ENCODE assay signal across 21 cellular contexts in genomic region chr13:27097691-27098090, GRCh38.
DNase-seq lines count a peak whose midpoint lies in the region; ATAC-seq, FAIRE-seq and TF ChIP-seq lines count a peak whose summit lies in the region.
"Had no signal": no experiment of that assay in that cellular context is flagged by ENCODE, and none has a peak within 500 bp of the region (broad histone marks: within the 10 kb centered on the region; RNA-seq: fewer than 3 reads in every experiment).

No MANE protein-coding gene starts in this region.

- no peak overlapping the region for H3K4me2 ChIP-seq in K562 (ENCODE audit: insufficient read depth, low read length)
- H3K4me2 ChIP-seq: A549 had no signal

- H3K9me3 ChIP-seq in K562 (replicated peaks; ENCODE audit: control insufficient read depth, insufficient read depth, low read depth, low read length) = no peaks in the 10 kb centered on the region; the same call in 1 of the 2 replicates
- H3K9me3 ChIP-seq: A549, Caco-2 had no signal

- no peaks in the 10 kb centered on the region for H3K9me3 Mint-ChIP-seq in activated CD4-positive, alpha-beta T cell treated with anti-CD3 and anti-CD28 coated beads for 36 hours (ENCODE audit: low read depth)
- H3K9me3 Mint-ChIP-seq in activated naive CD4-positive, alpha-beta T cell treated with anti-CD3 and anti-CD28 coated beads, Interleukin-2, amount 50 U/mL, for 24 hours = no peaks in the 10 kb centered on the region
- H3K9me3 Mint-ChIP-seq in stimulated activated effector memory CD8-positive, alpha-beta T cell treated with anti-CD3 and anti-CD28 coated beads, Interleukin-12 subunit alpha, Interleukin-12 subunit beta, amount 100 ng/mL, for 72 hours = no peaks in the 10 kb centered on the region
- H3K9me3 Mint-ChIP-seq: CD4-positive, alpha-beta T cell; HFFc6 had no signal

- H3K27ac ChIP-seq in K562 (ENCODE audit: extremely low read depth, low read depth, low read length) = no peak overlapping the region
- H3K27ac ChIP-seq: 22Rv1, A549, C4-2B had no signal

- no peak overlapping the region for H2AFZ ChIP-seq in K562 (ENCODE audit: low read depth, low read length)

- no peaks in the 10 kb centered on the region for H3K27me3 Mint-ChIP-seq in activated CD4-positive, alpha-beta T cell treated with anti-CD3 and anti-CD28 coated beads for 36 hours
- H3K27me3 Mint-ChIP-seq in activated naive CD4-positive, alpha-beta T cell treated with anti-CD3 and anti-CD28 coated beads, Interleukin-2, amount 50 U/mL, for 24 hours = no peaks in the 10 kb centered on the region
- H3K27me3 Mint-ChIP-seq: CD4-positive, alpha-beta T cell had no signal

- BruUV-seq in K562 (replicated peaks; lab: Mats Ljungman, UMichigan) = TSS peak; percentile 25

- no peak for DNase-seq in activated CD4-positive, alpha-beta T cell treated with anti-CD3 and anti-CD28 coated beads for 36 hours
- no peak for DNase-seq in activated CD4-positive, alpha-beta T cell treated with anti-CD3 and anti-CD28 coated beads for 1 hour
- DNase-seq in activated naive CD4-positive, alpha-beta T cell treated with anti-CD3 and anti-CD28 coated beads, Interleukin-2, amount 50 U/mL, for 16 hours = no peak
- DNase-seq in K562 (ENCODE audit: extremely low read depth in 1 of 4, low spot score in 3 of 4) = no peak
- DNase-seq in stimulated activated effector memory CD8-positive, alpha-beta T cell treated with anti-CD3 and anti-CD28 coated beads, Interleukin-12 subunit alpha, Interleukin-12 subunit beta, amount 100 ng/mL, for 72 hours (ENCODE audit: low spot score in 2 of 2) = no peak
- DNase-seq in NCI-H2171 treated with DMSO at 0.1 percent for 48 hours (lab: John Stamatoyannopoulos, UW) = no peak
- DNase-seq: AML-193; Caco-2; CD4-positive, alpha-beta T cell; GOT3; H7; HFFc6 had no signal

- peaks cover 23% of the 10 kb centered on the region; the same call in 2 of the 3 replicates for H3K36me3 ChIP-seq in K562 (ENCODE audit: control insufficient read depth, insufficient read depth, low read length)

- in situ Hi-C loops in K562 (cut with MboI) = no loop called here

- no peak overlapping the region for H3K9ac ChIP-seq in K562 (ENCODE audit: insufficient read depth in 1 of 2, low read depth in 2 of 2, low read length in 2 of 2)

- H3K9me1 ChIP-seq in K562 (ENCODE audit: control insufficient read depth, insufficient read depth, low read length) = no peaks in the 10 kb centered on the region

- no peak for TF ChIP-seq EP300 in K562 (IDR thresholded peaks at IDR 0.05; ENCODE audit: low read length)

- H3K4me3 Mint-ChIP-seq in activated CD4-positive, alpha-beta T cell treated with anti-CD3 and anti-CD28 coated beads for 36 hours = no peak overlapping the region
- H3K4me3 Mint-ChIP-seq in activated naive CD4-positive, alpha-beta T cell treated with anti-CD3 and anti-CD28 coated beads, Interleukin-2, amount 50 U/mL, for 24 hours = no peak overlapping the region
- no peak overlapping the region for H3K4me3 Mint-ChIP-seq in stimulated activated effector memory CD8-positive, alpha-beta T cell treated with anti-CD3 and anti-CD28 coated beads, Interleukin-12 subunit alpha, Interleukin-12 subunit beta, amount 100 ng/mL, for 72 hours
- H3K4me3 Mint-ChIP-seq: CD4-positive, alpha-beta T cell; HFFc6 had no signal

- CTCF ChIA-PET in activated CD4-positive, alpha-beta T cell treated with anti-CD3 and anti-CD28 coated beads for 36 hours (lab: Charles Lee) = no interaction called here
- CTCF ChIA-PET in K562 (lab: Yijun Ruan, JAX; ENCODE audit: low intra/inter-chr PET ratio) = no interaction called here

- H3K27me3 ChIP-seq in K562 (ENCODE audit: control insufficient read depth in 2 of 2, insufficient read depth in 2 of 2, low read length in 2 of 2) = no peaks in the 10 kb centered on the region

- no peak for TF ChIP-seq CTCF in K562 (IDR thresholded peaks at IDR 0.05 in 2 of 3, conservative IDR thresholded peaks at IDR 0.05 in 1 of 3; ENCODE audit: insufficient read depth in 2 of 3, low read depth in 1 of 3, low read length in 3 of 3)

- no peaks in the 10 kb centered on the region; a peak in 2 of 5 replicates for H3K4me1 ChIP-seq in K562 (replicated peaks in 1 of 2; ENCODE audit: control insufficient read depth in 2 of 2, insufficient read depth in 2 of 2, low read length in 2 of 2)
- H3K4me1 ChIP-seq: A549, Caco-2 had no signal

- no peaks in the 10 kb centered on the region for H3K79me2 ChIP-seq in K562 (ENCODE audit: control insufficient read depth, insufficient read depth, low read length)

- POLR2A ChIA-PET in activated CD4-positive, alpha-beta T cell treated with anti-CD3 and anti-CD28 coated beads for 36 hours (lab: Charles Lee) = no interaction called here
- POLR2A ChIA-PET in K562 (lab: Yijun Ruan, JAX) = interaction anchor here (1.3 kb wide), 1 partner anchor 11 kb away, joined by 3 read pairs; no protein-coding TSS in a partner anchor

- TF ChIP-seq POLR2A in K562 (conservative IDR thresholded peaks at IDR 0.05) = no peak

- no peak overlapping the region for H3K4me3 ChIP-seq in K562
- H3K4me3 ChIP-seq: A549 had no signal

- H4K20me1 ChIP-seq in K562 (replicated peaks; ENCODE audit: control insufficient read depth, insufficient read depth, low read length) = no peaks in the 10 kb centered on the region

- ATAC-seq in activated CD4-positive, alpha-beta T cell treated with anti-CD3 and anti-CD28 coated beads for 36 hours = peak; percentile 30
- ATAC-seq in K562 = no peak
- peak; percentile 51 for ATAC-seq in stimulated activated effector memory CD8-positive, alpha-beta T cell treated with anti-CD3 and anti-CD28 coated beads, Interleukin-12 subunit alpha, Interleukin-12 subunit beta, amount 100 ng/mL, for 72 hours
- ATAC-seq in HG02885 (IDR thresholded peaks at IDR 0.05; ENCODE audit: poor library complexity, unreplicated experiment) = no peak
- ATAC-seq: A549, HCT116 had no signal

- peaks cover 34% of the 10 kb centered on the region for H3K4me1 Mint-ChIP-seq in activated CD4-positive, alpha-beta T cell treated with anti-CD3 and anti-CD28 coated beads for 36 hours
- peaks cover 21% of the 10 kb centered on the region for H3K4me1 Mint-ChIP-seq in activated naive CD4-positive, alpha-beta T cell treated with anti-CD3 and anti-CD28 coated beads, Interleukin-2, amount 50 U/mL, for 24 hours
- H3K4me1 Mint-ChIP-seq in stimulated activated effector memory CD8-positive, alpha-beta T cell treated with anti-CD3 and anti-CD28 coated beads, Interleukin-12 subunit alpha, Interleukin-12 subunit beta, amount 100 ng/mL, for 72 hours = peaks cover 26% of the 10 kb centered on the region

- intact Hi-C loops in activated CD4-positive, alpha-beta T cell treated with anti-CD3 and anti-CD28 coated beads for 36 hours (cut with DNase I, micrococcal nuclease) = no loop called here
- intact Hi-C loops in K562 (cut with micrococcal nuclease) = no loop called here

- H3K36me3 Mint-ChIP-seq in activated CD4-positive, alpha-beta T cell treated with anti-CD3 and anti-CD28 coated beads for 36 hours (ENCODE audit: low read depth) = peaks cover 49% of the 10 kb centered on the region
- H3K36me3 Mint-ChIP-seq in activated naive CD4-positive, alpha-beta T cell treated with anti-CD3 and anti-CD28 coated beads, Interleukin-2, amount 50 U/mL, for 24 hours = peaks cover 29% of the 10 kb centered on the region
- H3K36me3 Mint-ChIP-seq in stimulated activated effector memory CD8-positive, alpha-beta T cell treated with anti-CD3 and anti-CD28 coated beads, Interleukin-12 subunit alpha, Interleukin-12 subunit beta, amount 100 ng/mL, for 72 hours = peaks cover 99% of the 10 kb centered on the region

- TF ChIP-seq RAD21 in K562 (CRISPR knock-in tag; conservative IDR thresholded peaks at IDR 0.05 in 1 of 2, IDR thresholded peaks at IDR 0.05 in 1 of 2) = no peak

- FAIRE-seq in K562 (lab: Jason Lieb, UNC) = no peak
- FAIRE-seq: A549, D721Med, G401.6, HTR-8/SVneo had no signal

- H3K27ac Mint-ChIP-seq in activated CD4-positive, alpha-beta T cell treated with anti-CD3 and anti-CD28 coated beads for 36 hours = no peak overlapping the region
- H3K27ac Mint-ChIP-seq in activated naive CD4-positive, alpha-beta T cell treated with anti-CD3 and anti-CD28 coated beads, Interleukin-2, amount 50 U/mL, for 24 hours = peak overlapping the region; percentile 12
- H3K27ac Mint-ChIP-seq in stimulated activated effector memory CD8-positive, alpha-beta T cell treated with anti-CD3 and anti-CD28 coated beads, Interleukin-12 subunit alpha, Interleukin-12 subunit beta, amount 100 ng/mL, for 72 hours = no peak overlapping the region
- H3K27ac Mint-ChIP-seq: CD4-positive, alpha-beta T cell; HFFc6 had no signal

TF ChIP-seq in K562, 482 proteins besides CTCF, POLR2A, EP300 and RAD21 (continues in another document):
- no peak for TF ChIP-seq ATF6 (CRISPR knock-in tag; IDR thresholded peaks at IDR 0.05)

Comparison
In these comparisons a context has a peak if more than half of its experiments do, and no peak if none do; other contexts are left out.
1. ATAC-seq: peak in activated CD4-positive, alpha-beta T cell treated with anti-CD3 and anti-CD28 coated beads for 36 hours (single experiment) and stimulated activated effector memory CD8-positive, alpha-beta T cell treated with anti-CD3 and anti-CD28 coated beads, Interleukin-12 subunit alpha, Interleukin-12 subunit beta, amount 100 ng/mL, for 72 hours (single experiment); none in K562 (single experiment) and HG02885 (single experiment).